Comparison of ENCODE assay signal across 3 cellular contexts in the genomic region with DNA sequence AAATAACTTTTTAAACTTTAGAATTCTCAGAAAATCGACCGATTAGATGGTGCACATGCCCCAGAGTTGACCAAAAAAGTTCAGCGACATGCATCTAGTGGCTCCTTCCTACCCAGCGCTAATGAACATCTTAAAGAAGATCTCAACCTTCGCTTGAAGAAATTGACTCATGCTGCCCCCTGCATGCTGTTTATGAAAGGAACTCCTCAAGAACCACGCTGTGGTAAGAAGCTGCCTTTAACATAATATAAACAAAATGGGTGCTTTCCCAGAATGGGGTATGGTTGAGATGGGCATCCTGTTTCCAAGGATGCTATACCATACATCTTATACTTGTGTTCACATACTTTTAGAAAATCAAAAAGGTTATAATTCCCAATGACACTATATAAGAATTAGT.
TF ChIP-seq lines count a peak whose summit lies in the region.

No MANE protein-coding gene starts in this region.

TF ChIP-seq in SK-N-SH, 30 proteins besides CTCF, POLR2A, EP300 and RAD21 (continued from another document and continues in another):
- TF ChIP-seq, protein P1, sequence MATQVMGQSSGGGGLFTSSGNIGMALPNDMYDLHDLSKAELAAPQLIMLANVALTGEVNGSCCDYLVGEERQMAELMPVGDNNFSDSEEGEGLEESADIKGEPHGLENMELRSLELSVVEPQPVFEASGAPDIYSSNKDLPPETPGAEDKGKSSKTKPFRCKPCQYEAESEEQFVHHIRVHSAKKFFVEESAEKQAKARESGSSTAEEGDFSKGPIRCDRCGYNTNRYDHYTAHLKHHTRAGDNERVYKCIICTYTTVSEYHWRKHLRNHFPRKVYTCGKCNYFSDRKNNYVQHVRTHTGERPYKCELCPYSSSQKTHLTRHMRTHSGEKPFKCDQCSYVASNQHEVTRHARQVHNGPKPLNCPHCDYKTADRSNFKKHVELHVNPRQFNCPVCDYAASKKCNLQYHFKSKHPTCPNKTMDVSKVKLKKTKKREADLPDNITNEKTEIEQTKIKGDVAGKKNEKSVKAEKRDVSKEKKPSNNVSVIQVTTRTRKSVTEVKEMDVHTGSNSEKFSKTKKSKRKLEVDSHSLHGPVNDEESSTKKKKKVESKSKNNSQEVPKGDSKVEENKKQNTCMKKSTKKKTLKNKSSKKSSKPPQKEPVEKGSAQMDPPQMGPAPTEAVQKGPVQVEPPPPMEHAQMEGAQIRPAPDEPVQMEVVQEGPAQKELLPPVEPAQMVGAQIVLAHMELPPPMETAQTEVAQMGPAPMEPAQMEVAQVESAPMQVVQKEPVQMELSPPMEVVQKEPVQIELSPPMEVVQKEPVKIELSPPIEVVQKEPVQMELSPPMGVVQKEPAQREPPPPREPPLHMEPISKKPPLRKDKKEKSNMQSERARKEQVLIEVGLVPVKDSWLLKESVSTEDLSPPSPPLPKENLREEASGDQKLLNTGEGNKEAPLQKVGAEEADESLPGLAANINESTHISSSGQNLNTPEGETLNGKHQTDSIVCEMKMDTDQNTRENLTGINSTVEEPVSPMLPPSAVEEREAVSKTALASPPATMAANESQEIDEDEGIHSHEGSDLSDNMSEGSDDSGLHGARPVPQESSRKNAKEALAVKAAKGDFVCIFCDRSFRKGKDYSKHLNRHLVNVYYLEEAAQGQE (IDR thresholded peaks at IDR 0.05; ENCODE audit: low read depth, low read length): no peak
- TF ChIP-seq RFX5 (IDR thresholded peaks at IDR 0.05; ENCODE audit: low read length): no peak
- TF ChIP-seq, protein P2, sequence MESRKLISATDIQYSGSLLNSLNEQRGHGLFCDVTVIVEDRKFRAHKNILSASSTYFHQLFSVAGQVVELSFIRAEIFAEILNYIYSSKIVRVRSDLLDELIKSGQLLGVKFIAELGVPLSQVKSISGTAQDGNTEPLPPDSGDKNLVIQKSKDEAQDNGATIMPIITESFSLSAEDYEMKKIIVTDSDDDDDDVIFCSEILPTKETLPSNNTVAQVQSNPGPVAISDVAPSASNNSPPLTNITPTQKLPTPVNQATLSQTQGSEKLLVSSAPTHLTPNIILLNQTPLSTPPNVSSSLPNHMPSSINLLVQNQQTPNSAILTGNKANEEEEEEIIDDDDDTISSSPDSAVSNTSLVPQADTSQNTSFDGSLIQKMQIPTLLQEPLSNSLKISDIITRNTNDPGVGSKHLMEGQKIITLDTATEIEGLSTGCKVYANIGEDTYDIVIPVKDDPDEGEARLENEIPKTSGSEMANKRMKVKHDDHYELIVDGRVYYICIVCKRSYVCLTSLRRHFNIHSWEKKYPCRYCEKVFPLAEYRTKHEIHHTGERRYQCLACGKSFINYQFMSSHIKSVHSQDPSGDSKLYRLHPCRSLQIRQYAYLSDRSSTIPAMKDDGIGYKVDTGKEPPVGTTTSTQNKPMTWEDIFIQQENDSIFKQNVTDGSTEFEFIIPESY (IDR thresholded peaks at IDR 0.05; ENCODE audit: borderline replicate concordance, low read depth): no peak
- no peak for TF ChIP-seq SMC3 (IDR thresholded peaks at IDR 0.05; ENCODE audit: low read depth, low read length)
- no peak for TF ChIP-seq NFIC (IDR thresholded peaks at IDR 0.05; ENCODE audit: borderline replicate concordance)
- no peak for TF ChIP-seq FOXM1 (IDR thresholded peaks at IDR 0.05; ENCODE audit: low read depth)
- no peak for TF ChIP-seq TEAD4 (IDR thresholded peaks at IDR 0.05; ENCODE audit: borderline replicate concordance, insufficient read depth)
- no peak for TF ChIP-seq MEF2A (IDR thresholded peaks at IDR 0.05; ENCODE audit: borderline replicate concordance, low read depth)
- TF ChIP-seq, protein P3, sequence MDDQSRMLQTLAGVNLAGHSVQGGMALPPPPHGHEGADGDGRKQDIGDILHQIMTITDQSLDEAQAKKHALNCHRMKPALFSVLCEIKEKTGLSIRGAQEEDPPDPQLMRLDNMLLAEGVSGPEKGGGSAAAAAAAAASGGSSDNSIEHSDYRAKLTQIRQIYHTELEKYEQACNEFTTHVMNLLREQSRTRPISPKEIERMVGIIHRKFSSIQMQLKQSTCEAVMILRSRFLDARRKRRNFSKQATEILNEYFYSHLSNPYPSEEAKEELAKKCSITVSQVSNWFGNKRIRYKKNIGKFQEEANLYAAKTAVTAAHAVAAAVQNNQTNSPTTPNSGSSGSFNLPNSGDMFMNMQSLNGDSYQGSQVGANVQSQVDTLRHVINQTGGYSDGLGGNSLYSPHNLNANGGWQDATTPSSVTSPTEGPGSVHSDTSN (IDR thresholded peaks at IDR 0.05): no peak

TF ChIP-seq in SK-N-SH treated with all-trans-retinoic acid at 6 μM for 48 hours, 23 proteins besides CTCF, POLR2A, EP300 and RAD21 (continued from another document):
- TF ChIP-seq, protein P4, sequence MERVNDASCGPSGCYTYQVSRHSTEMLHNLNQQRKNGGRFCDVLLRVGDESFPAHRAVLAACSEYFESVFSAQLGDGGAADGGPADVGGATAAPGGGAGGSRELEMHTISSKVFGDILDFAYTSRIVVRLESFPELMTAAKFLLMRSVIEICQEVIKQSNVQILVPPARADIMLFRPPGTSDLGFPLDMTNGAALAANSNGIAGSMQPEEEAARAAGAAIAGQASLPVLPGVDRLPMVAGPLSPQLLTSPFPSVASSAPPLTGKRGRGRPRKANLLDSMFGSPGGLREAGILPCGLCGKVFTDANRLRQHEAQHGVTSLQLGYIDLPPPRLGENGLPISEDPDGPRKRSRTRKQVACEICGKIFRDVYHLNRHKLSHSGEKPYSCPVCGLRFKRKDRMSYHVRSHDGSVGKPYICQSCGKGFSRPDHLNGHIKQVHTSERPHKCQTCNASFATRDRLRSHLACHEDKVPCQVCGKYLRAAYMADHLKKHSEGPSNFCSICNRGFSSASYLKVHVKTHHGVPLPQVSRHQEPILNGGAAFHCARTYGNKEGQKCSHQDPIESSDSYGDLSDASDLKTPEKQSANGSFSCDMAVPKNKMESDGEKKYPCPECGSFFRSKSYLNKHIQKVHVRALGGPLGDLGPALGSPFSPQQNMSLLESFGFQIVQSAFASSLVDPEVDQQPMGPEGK (CRISPR knock-in tag; IDR thresholded peaks at IDR 0.05; ENCODE audit: borderline replicate concordance): no peak
- TF ChIP-seq RARB (CRISPR knock-in tag; IDR thresholded peaks at IDR 0.05) (no peak), ESRRG (CRISPR knock-in tag; IDR thresholded peaks at IDR 0.05) (no peak), ZFP3 (CRISPR knock-in tag; IDR thresholded peaks at IDR 0.05) (no peak), ZC3H10 (CRISPR knock-in tag; IDR thresholded peaks at IDR 0.05) (no peak), OSR1 (CRISPR knock-in tag; IDR thresholded peaks at IDR 0.05) (no peak), ZFP30 (CRISPR knock-in tag; IDR thresholded peaks at IDR 0.05) (no peak), TCF4 (CRISPR knock-in tag; IDR thresholded peaks at IDR 0.05; ENCODE audit: borderline replicate concordance) (no peak), ZNF70 (CRISPR knock-in tag; IDR thresholded peaks at IDR 0.05) (no peak), PPARA (CRISPR knock-in tag; IDR thresholded peaks at IDR 0.05; ENCODE audit: borderline replicate concordance) (no peak), BACH2 (CRISPR knock-in tag; IDR thresholded peaks at IDR 0.05; ENCODE audit: borderline replicate concordance) (no peak)
- TF ChIP-seq, protein P5, sequence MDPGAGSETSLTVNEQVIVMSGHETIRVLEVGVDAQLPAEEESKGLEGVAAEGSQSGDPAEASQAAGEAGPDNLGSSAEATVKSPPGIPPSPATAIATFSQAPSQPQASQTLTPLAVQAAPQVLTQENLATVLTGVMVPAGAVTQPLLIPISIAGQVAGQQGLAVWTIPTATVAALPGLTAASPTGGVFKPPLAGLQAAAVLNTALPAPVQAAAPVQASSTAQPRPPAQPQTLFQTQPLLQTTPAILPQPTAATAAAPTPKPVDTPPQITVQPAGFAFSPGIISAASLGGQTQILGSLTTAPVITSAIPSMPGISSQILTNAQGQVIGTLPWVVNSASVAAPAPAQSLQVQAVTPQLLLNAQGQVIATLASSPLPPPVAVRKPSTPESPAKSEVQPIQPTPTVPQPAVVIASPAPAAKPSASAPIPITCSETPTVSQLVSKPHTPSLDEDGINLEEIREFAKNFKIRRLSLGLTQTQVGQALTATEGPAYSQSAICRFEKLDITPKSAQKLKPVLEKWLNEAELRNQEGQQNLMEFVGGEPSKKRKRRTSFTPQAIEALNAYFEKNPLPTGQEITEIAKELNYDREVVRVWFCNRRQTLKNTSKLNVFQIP (CRISPR knock-in tag; IDR thresholded peaks at IDR 0.05; ENCODE audit: borderline replicate concordance, low read depth): no peak
- TF ChIP-seq, protein P6, sequence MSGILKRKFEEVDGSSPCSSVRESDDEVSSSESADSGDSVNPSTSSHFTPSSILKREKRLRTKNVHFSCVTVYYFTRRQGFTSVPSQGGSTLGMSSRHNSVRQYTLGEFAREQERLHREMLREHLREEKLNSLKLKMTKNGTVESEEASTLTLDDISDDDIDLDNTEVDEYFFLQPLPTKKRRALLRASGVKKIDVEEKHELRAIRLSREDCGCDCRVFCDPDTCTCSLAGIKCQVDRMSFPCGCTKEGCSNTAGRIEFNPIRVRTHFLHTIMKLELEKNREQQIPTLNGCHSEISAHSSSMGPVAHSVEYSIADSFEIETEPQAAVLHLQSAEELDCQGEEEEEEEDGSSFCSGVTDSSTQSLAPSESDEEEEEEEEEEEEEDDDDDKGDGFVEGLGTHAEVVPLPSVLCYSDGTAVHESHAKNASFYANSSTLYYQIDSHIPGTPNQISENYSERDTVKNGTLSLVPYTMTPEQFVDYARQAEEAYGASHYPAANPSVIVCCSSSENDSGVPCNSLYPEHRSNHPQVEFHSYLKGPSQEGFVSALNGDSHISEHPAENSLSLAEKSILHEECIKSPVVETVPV (CRISPR knock-in tag; IDR thresholded peaks at IDR 0.05): no peak

TF ChIP-seq in GM23338, 12 proteins besides CTCF, POLR2A, EP300 and RAD21 (continued from another document):
- TF ChIP-seq ZNF114 (CRISPR knock-in tag; IDR thresholded peaks at IDR 0.05) (no peak), JUNB (IDR thresholded peaks at IDR 0.05; ENCODE audit: unreplicated experiment) (no peak), POLR2AphosphoS5 (IDR thresholded peaks at IDR 0.05; ENCODE audit: low read depth) (no peak), EZH2 (IDR thresholded peaks at IDR 0.05; ENCODE audit: low read depth, unreplicated experiment) (no peak), STAT1 (IDR thresholded peaks at IDR 0.05; ENCODE audit: unreplicated experiment) (no peak), NANOG (IDR thresholded peaks at IDR 0.05; ENCODE audit: borderline replicate concordance) (no peak)
- TF ChIP-seq, protein P7, sequence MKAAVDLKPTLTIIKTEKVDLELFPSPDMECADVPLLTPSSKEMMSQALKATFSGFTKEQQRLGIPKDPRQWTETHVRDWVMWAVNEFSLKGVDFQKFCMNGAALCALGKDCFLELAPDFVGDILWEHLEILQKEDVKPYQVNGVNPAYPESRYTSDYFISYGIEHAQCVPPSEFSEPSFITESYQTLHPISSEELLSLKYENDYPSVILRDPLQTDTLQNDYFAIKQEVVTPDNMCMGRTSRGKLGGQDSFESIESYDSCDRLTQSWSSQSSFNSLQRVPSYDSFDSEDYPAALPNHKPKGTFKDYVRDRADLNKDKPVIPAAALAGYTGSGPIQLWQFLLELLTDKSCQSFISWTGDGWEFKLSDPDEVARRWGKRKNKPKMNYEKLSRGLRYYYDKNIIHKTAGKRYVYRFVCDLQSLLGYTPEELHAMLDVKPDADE (IDR thresholded peaks at IDR 0.05): no peak
- TF ChIP-seq, protein P1 (IDR thresholded peaks at IDR 0.05; ENCODE audit: unreplicated experiment): no peak
TF ChIP-seq in GM23338: peak in this region for 0.
